Comparison of ENCODE assay signal across 27 cellular contexts in the genomic region with DNA sequence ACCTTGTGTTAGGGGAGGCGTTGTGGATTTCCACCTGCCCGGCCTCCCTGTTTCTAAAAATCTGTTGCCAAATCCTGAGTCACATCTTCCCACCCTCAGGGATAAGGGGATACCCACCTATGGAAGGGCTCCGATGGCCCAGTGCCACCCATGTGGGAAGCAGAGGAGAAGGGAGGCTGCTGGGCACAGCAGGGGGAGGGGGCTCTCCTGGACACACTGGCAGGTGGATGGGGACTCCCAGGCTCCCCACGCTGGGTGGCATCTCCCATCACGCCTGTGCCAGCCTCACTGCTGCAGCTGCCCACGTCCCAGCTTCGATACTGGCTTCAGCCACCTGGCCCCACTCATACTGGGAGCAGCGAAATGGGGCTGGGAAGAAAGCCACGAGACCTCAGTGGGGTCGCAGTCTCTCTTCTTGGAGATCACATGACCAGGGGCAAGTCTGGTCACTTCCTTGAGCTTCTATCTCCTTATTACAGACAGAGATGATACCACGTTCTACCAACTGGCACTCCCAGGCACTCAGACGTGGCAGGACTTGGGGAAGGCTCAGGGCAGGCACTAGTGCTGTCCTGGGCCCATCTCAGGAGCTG.
A peak's percentile ranks its signal among the peaks of the same experiment; 100 is the strongest.
DNase-seq lines count a peak whose midpoint lies in the region; ATAC-seq and TF ChIP-seq lines count a peak whose summit lies in the region.
"Had no signal": no experiment of that assay in that cellular context is flagged by ENCODE, and none has a peak within 500 bp of the region (broad histone marks: within the 10 kb centered on the region; RNA-seq: fewer than 3 reads in every experiment).

No MANE protein-coding gene starts in this region.

- H3K27me3 ChIP-seq in dorsolateral prefrontal cortex (peaks cover 0 to 3% (median 0%) of the 10 kb centered on the region in 45 donors), ascending aorta (no peaks in the 10 kb centered on the region)
- H3K27me3 ChIP-seq: left lung, sigmoid colon had no signal

- peak overlapping the region in 27 of 59 donors; percentile 9 to 58 (median 41) for H3K4me3 ChIP-seq in dorsolateral prefrontal cortex
- no peak overlapping the region for H3K4me3 ChIP-seq in ascending aorta
- H3K4me3 ChIP-seq: left lung, prostate gland, sigmoid colon had no signal

- H3K36me3 Mint-ChIP-seq in activated naive CD4-positive, alpha-beta T cell treated with anti-CD3 and anti-CD28 coated beads, Interleukin-2, amount 50 U/mL, for 72 hours = no peaks in the 10 kb centered on the region
- no peaks in the 10 kb centered on the region for H3K36me3 Mint-ChIP-seq in T-helper 17 cell (ENCODE audit: low read depth)

- DNase-seq in activated naive CD4-positive, alpha-beta T cell treated with anti-CD3 and anti-CD28 coated beads, Interleukin-2, amount 50 U/mL, for 72 hours (ENCODE audit: low spot score in 2 of 2) = no peak
- no peak for DNase-seq in activated naive CD4-positive, alpha-beta T cell (lab: John Stamatoyannopoulos, UW)
- DNase-seq in T-helper 17 cell (no peak), dorsolateral prefrontal cortex (peak in 1 of 10 donors; percentile 64), ascending aorta (ENCODE audit: low spot score in 2 of 2) (no peak), HuH-7.5 (ENCODE audit: low spot score) (no peak)
- DNase-seq: activated CD4-positive, alpha-beta T cell treated with anti-CD3 and anti-CD28 coated beads for 4 hours; activated T-cell treated with anti-CD3 and anti-CD28 coated beads, Interleukin-2, amount 50 U/mL, for 72 hours; COR-L47; dermis blood vessel endothelial cell; DMS79; HCEC 1CT; head of caudate nucleus; mesendoderm; NCI-H1436 treated with DMSO at 0.1 percent for 48 hours; NCI-H2081 treated with DMSO at 0.1 percent for 48 hours; SHP77 treated with DMSO at 0.1 percent for 48 hours; sigmoid colon; stimulated activated CD4-positive, alpha-beta T cell treated with anti-CD3 and anti-CD28 coated beads, Interleukin-4, amount 100 ng/mL, for 1 hour; trophoblast cell had no signal

- H3K4me3 Mint-ChIP-seq in T-helper 17 cell = no peak overlapping the region
- H3K4me3 Mint-ChIP-seq: activated T-cell treated with anti-CD3 and anti-CD28 coated beads, Interleukin-2, amount 50 U/mL, for 72 hours; central memory CD8-positive, alpha-beta T cell; T-helper 2 cell treated with Interferon-gamma antibody and Interleukin-4, amounts not matched to agents 5 μg/mL and 100 μg/mL, for 36 hours had no signal

- TF ChIP-seq CTCF in dorsolateral prefrontal cortex (IDR thresholded peaks at IDR 0.05 in 54 of 56, conservative IDR thresholded peaks at IDR 0.05 in 2 of 56; ENCODE audit: low read depth in 1 of 56, partially characterized antibody in 56 of 56) (no peak), ascending aorta (IDR thresholded peaks at IDR 0.05) (no peak)

- H3K27ac ChIP-seq in dorsolateral prefrontal cortex (peak overlapping the region in 53 of 59 donors; percentile 0 to 91 (median 74)), temporal lobe (ENCODE audit: low read depth, low read length) (peak overlapping the region; percentile 64), ascending aorta (no peak overlapping the region)
- H3K27ac ChIP-seq: left lung, prostate gland, sigmoid colon had no signal

- no peaks in the 10 kb centered on the region for H3K9me3 Mint-ChIP-seq in activated naive CD4-positive, alpha-beta T cell treated with anti-CD3 and anti-CD28 coated beads, Interleukin-2, amount 50 U/mL, for 72 hours
- H3K9me3 Mint-ChIP-seq: activated T-cell treated with anti-CD3 and anti-CD28 coated beads, Interleukin-2, amount 50 U/mL, for 72 hours; central memory CD8-positive, alpha-beta T cell; T-helper 2 cell treated with Interferon-gamma antibody and Interleukin-4, amounts not matched to agents 5 μg/mL and 100 μg/mL, for 36 hours had no signal

- no peaks in the 10 kb centered on the region for H3K36me3 ChIP-seq in ascending aorta
- H3K36me3 ChIP-seq: left lung, prostate gland, sigmoid colon had no signal

- H3K27ac Mint-ChIP-seq in activated naive CD4-positive, alpha-beta T cell treated with anti-CD3 and anti-CD28 coated beads, Interleukin-2, amount 50 U/mL, for 72 hours = peak overlapping the region; percentile 7 to 29
- H3K27ac Mint-ChIP-seq in T-helper 17 cell = peak overlapping the region; percentile 49
- H3K27ac Mint-ChIP-seq: activated T-cell treated with anti-CD3 and anti-CD28 coated beads, Interleukin-2, amount 50 U/mL, for 72 hours; T-helper 2 cell treated with Interferon-gamma antibody and Interleukin-4, amounts not matched to agents 5 μg/mL and 100 μg/mL, for 36 hours had no signal

- no peaks in the 10 kb centered on the region for H3K4me1 ChIP-seq in ascending aorta
- H3K4me1 ChIP-seq: prostate gland had no signal

- H3K9me3 ChIP-seq in T-helper 17 cell (ENCODE audit: control insufficient read depth, low read length, poor library complexity, severe bottlenecking) (no peaks in the 10 kb centered on the region), ascending aorta (no peaks in the 10 kb centered on the region)
- H3K9me3 ChIP-seq: left lung, prostate gland, sigmoid colon had no signal

- H3K27me3 Mint-ChIP-seq in T-helper 17 cell = no peaks in the 10 kb centered on the region
- H3K27me3 Mint-ChIP-seq: central memory CD8-positive, alpha-beta T cell had no signal

- H3K4me1 Mint-ChIP-seq in T-helper 17 cell = peaks cover 34% of the 10 kb centered on the region

- intact Hi-C loops in dorsolateral prefrontal cortex (cut with DNase I) = no loop called here
- intact Hi-C loops in ascending aorta (cut with DNase I) = no loop called here

- ATAC-seq in activated naive CD4-positive, alpha-beta T cell treated with anti-CD3 and anti-CD28 coated beads, Interleukin-2, amount 50 U/mL, for 72 hours = no peak
- no peak for ATAC-seq in T-helper 17 cell
- no peak for ATAC-seq in GM18907 (IDR thresholded peaks at IDR 0.05; ENCODE audit: unreplicated experiment)
- ATAC-seq: activated T-cell treated with anti-CD3 and anti-CD28 coated beads, Interleukin-2, amount 50 U/mL, for 72 hours; esophagus mucosa; left lung had no signal

Comparison
In these comparisons a context has a peak if more than half of its experiments do, and no peak if none do; other contexts are left out.
1. H3K27ac ChIP-seq: peak in dorsolateral prefrontal cortex (53 of 59) and temporal lobe (single experiment); none in ascending aorta (0 of 2).